Comparison of ENCODE assay signal across 2 cellular contexts in genomic region chr20:31403886-31404285, GRCh38.
TF ChIP-seq lines count a peak whose summit lies in the region.

No MANE protein-coding gene starts in this region.

TF ChIP-seq in HepG2, 621 proteins besides CTCF, POLR2A, EP300 and RAD21:
- no peak for TF ChIP-seq ZNF576 (CRISPR knock-in tag; IDR thresholded peaks at IDR 0.05)
- TF ChIP-seq PLSCR1 (CRISPR knock-in tag; IDR thresholded peaks at IDR 0.05; ENCODE audit: borderline replicate concordance): no peak
- no peak for TF ChIP-seq ONECUT2 (CRISPR knock-in tag; IDR thresholded peaks at IDR 0.05)
- TF ChIP-seq NFE2L2 (IDR thresholded peaks at IDR 0.05; ENCODE audit: low read length): no peak
- TF ChIP-seq ZNF331 (CRISPR knock-in tag; IDR thresholded peaks at IDR 0.05): no peak
- peak; percentile 66 to 67 for TF ChIP-seq MAFK (conservative IDR thresholded peaks at IDR 0.05 in 1 of 2, IDR thresholded peaks at IDR 0.05 in 1 of 2; ENCODE audit: low read length in 2 of 2)
- no peak for TF ChIP-seq ZNF609 (CRISPR knock-in tag; IDR thresholded peaks at IDR 0.05; ENCODE audit: borderline replicate concordance)
- 0 out of 2 replicates have a peak, but pooled peaks have one; percentile 39 for TF ChIP-seq MAFF (IDR thresholded peaks at IDR 0.05; ENCODE audit: low read depth, low read length)

TF ChIP-seq in K562, 482 proteins besides CTCF, POLR2A, EP300 and RAD21:
- TF ChIP-seq ZNF655 (CRISPR knock-in tag; IDR thresholded peaks at IDR 0.05): no peak
- TF ChIP-seq, protein P1, sequence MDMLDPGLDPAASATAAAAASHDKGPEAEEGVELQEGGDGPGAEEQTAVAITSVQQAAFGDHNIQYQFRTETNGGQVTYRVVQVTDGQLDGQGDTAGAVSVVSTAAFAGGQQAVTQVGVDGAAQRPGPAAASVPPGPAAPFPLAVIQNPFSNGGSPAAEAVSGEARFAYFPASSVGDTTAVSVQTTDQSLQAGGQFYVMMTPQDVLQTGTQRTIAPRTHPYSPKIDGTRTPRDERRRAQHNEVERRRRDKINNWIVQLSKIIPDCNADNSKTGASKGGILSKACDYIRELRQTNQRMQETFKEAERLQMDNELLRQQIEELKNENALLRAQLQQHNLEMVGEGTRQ (CRISPR knock-in tag; IDR thresholded peaks at IDR 0.05): no peak
- TF ChIP-seq, protein P2, sequence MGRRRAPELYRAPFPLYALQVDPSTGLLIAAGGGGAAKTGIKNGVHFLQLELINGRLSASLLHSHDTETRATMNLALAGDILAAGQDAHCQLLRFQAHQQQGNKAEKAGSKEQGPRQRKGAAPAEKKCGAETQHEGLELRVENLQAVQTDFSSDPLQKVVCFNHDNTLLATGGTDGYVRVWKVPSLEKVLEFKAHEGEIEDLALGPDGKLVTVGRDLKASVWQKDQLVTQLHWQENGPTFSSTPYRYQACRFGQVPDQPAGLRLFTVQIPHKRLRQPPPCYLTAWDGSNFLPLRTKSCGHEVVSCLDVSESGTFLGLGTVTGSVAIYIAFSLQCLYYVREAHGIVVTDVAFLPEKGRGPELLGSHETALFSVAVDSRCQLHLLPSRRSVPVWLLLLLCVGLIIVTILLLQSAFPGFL (CRISPR knock-in tag; IDR thresholded peaks at IDR 0.05): no peak
